ENCODE assay signal across 1 cellular context in the genomic region with DNA sequence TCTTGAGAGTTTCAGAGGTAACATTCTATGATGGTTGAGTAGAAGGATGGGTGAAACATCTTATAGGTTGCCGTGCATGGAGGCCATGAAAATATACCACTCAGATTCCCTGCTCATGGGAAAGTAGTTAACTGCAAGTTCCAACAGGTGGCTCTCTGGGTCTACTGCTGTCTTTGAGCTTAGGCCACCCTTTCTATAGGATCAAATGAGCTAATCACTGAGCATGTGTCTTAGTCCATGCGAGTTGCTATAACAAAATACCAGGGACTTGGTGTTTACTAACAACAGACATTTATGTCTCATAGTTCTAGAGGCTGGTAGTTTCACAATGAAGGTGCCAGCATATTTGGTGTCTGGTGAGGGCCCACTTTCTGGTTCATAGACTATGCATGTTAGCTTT.
TF ChIP-seq lines count a peak whose summit lies in the region.

No MANE protein-coding gene starts in this region.

TF ChIP-seq in HCT116, 20 proteins besides CTCF, POLR2A, EP300 and RAD21 (continued from another document):
- TF ChIP-seq ZBTB33 (IDR thresholded peaks at IDR 0.05; ENCODE audit: extremely low read depth, insufficient replicate concordance, low read length) = no peak
- no peak for TF ChIP-seq JUND (IDR thresholded peaks at IDR 0.05)
- TF ChIP-seq CEBPB (IDR thresholded peaks at IDR 0.05; ENCODE audit: low read depth) = no peak
- TF ChIP-seq, protein P1, sequence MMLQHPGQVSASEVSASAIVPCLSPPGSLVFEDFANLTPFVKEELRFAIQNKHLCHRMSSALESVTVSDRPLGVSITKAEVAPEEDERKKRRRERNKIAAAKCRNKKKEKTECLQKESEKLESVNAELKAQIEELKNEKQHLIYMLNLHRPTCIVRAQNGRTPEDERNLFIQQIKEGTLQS (IDR thresholded peaks at IDR 0.05) = no peak
- no peak for TF ChIP-seq SIN3A (IDR thresholded peaks at IDR 0.05; ENCODE audit: low read depth)
- no peak for TF ChIP-seq ZNF274 (IDR thresholded peaks at IDR 0.05; ENCODE audit: low read depth, low read length)
- no peak for TF ChIP-seq ELF1 (IDR thresholded peaks at IDR 0.05; ENCODE audit: borderline replicate concordance, low read depth)
- TF ChIP-seq ZFX (IDR thresholded peaks at IDR 0.05) = no peak
- no peak for TF ChIP-seq EGR1 (IDR thresholded peaks at IDR 0.05; ENCODE audit: low read depth)
- no peak for TF ChIP-seq FOSL1 (IDR thresholded peaks at IDR 0.05; ENCODE audit: low read depth)
